18 cellular contexts compared by ENCODE assay signal in genomic region chr11:38562562-38562961, GRCh38.
DNase-seq lines count a peak whose midpoint lies in the region; FAIRE-seq and TF ChIP-seq lines count a peak whose summit lies in the region.
"Had no signal": no experiment of that assay in that cellular context is flagged by ENCODE, and none has a peak within 500 bp of the region (broad histone marks: within the 10 kb centered on the region; RNA-seq: fewer than 3 reads in every experiment).

No MANE protein-coding gene starts in this region.

- in situ Hi-C loops in GM13976 (cut with MboI; ENCODE audit: low sequenced_read_pairs, unreplicated experiment) = no loop called here

- peak; percentile 27 for DNase-seq in ELR (ENCODE audit: low read depth)
- DNase-seq in HTR-8/SVneo (ENCODE audit: insufficient read length, low spot score) = no peak
- DNase-seq in DMS79 treated with DMSO at 0.1 percent for 48 hours (lab: John Stamatoyannopoulos, UW) = no peak
- no peak for DNase-seq in GM13976 (ENCODE audit: low spot score)
- DNase-seq in NCI-H526 (lab: John Stamatoyannopoulos, UW) = no peak
- no peak for DNase-seq in activated effector memory CD4-positive, alpha-beta T cell treated with anti-CD3 and anti-CD28 coated beads, Interleukin-2, amount 50 U/mL, for 16 hours
- DNase-seq: Calu3; CD8-positive, alpha-beta T cell; DND-41; GF-D8; HCEC 1CT; KG1 had no signal

- FAIRE-seq in HTR-8/SVneo (lab: Jason Lieb, UNC) = peak; percentile 51
- FAIRE-seq: H1, HepG2 had no signal

- H3K27ac ChIP-seq in 22Rv1 = peak overlapping the region; percentile 60
- H3K27ac ChIP-seq: BLaER1 treated with 17β-estradiol and CSF1 and Interleukin-3, amounts not matched to agents 10 nM and 100 nM; HL-60 had no signal

- TF ChIP-seq CTCF in 22Rv1 (IDR thresholded peaks at IDR 0.05) (no peak), GM13976 (IDR thresholded peaks at IDR 0.05; ENCODE audit: borderline replicate concordance, control extremely low read depth, extremely low read depth, insufficient read depth, missing control alignments) (no peak)

TF ChIP-seq in PFSK-1, 5 proteins besides CTCF, POLR2A, EP300 and RAD21:
- TF ChIP-seq TAF1 (IDR thresholded peaks at IDR 0.05; ENCODE audit: borderline replicate concordance, insufficient read depth, low read length) = no peak
- no peak for TF ChIP-seq FOXP2 (optimal IDR thresholded peaks at IDR 0.05; ENCODE audit: borderline replicate concordance, extremely low read depth, extremely low read length, insufficient read depth)
- 0 out of 2 replicates have a peak, but pooled peaks have one; percentile 47 for TF ChIP-seq SIN3A (IDR thresholded peaks at IDR 0.05; ENCODE audit: borderline replicate concordance, insufficient read depth, low read length)
- TF ChIP-seq POLR2AphosphoS5 (IDR thresholded peaks at IDR 0.05; ENCODE audit: low read depth, low read length) = 0 out of 2 replicates have a peak, but pooled peaks have one; percentile 34
- TF ChIP-seq REST (IDR thresholded peaks at IDR 0.05; ENCODE audit: insufficient read depth in 1 of 2, low read depth in 2 of 2, low read length in 2 of 2) = peak in 1 of 2 experiments; percentile 68; a peak in 2 of 4 replicates
